ENCODE assay signal across 14 cellular contexts in the genomic region with DNA sequence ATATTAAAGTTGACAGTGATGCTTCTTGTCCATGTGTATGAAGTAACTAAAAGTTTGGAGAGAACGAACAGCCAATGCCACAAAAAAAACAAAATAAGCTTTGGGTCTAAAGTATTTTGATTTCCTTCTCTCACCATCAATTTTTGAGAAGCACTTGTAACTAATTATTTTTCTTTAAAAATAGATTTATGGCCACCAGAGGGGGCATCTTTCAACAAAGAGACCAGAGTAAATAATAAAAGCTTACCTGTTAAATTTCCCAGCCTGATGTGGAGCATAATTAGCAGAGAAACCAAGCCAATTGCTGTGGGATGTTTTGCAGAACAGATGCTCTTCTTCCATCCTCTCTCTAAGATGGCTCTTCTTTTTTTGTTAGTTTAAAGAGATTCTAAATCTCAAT. TPM values are rescaled to one million over a fixed set of nuclear protein-coding genes. Genes with fewer than 3 reads are reported as not detected.
DNase-seq lines count a peak whose midpoint lies in the region; ATAC-seq and TF ChIP-seq lines count a peak whose summit lies in the region.
"Had no signal": no experiment of that assay in that cellular context is flagged by ENCODE, and none has a peak within 500 bp of the region (broad histone marks: within the 10 kb centered on the region; RNA-seq: fewer than 3 reads in every experiment).

No MANE protein-coding gene starts in this region.

- H3K36me3 ChIP-seq in SK-N-SH (replicated peaks in 1 of 2; ENCODE audit: control insufficient read depth in 1 of 2, insufficient read depth in 2 of 2, low read length in 1 of 2) (no peaks in the 10 kb centered on the region), endodermal cell (ENCODE audit: control insufficient read depth, insufficient read depth, low read length) (no peaks in the 10 kb centered on the region), upper lobe of right lung (no peaks in the 10 kb centered on the region)
- H3K36me3 ChIP-seq: thyroid gland had no signal

- no peak overlapping the region for H3K9ac ChIP-seq in SK-N-SH
- H3K9ac ChIP-seq in endodermal cell (ENCODE audit: extremely low read depth, low read length, poor library complexity, severe bottlenecking), result no peak overlapping the region

- no peaks in the 10 kb centered on the region for H4K20me1 ChIP-seq in SK-N-SH (ENCODE audit: insufficient read depth)

- no peaks in the 10 kb centered on the region for H3K9me2 ChIP-seq in SK-N-SH

- no peaks in the 10 kb centered on the region for H3K27me3 Mint-ChIP-seq in endodermal cell (ENCODE audit: insufficient read depth)

- H3F3A ChIP-seq in SK-N-SH (replicated peaks; ENCODE audit: insufficient read depth), result no peaks in the 10 kb centered on the region

- H3K4me3 Mint-ChIP-seq in endodermal cell, result no peak overlapping the region

- H3K9me3 Mint-ChIP-seq in endodermal cell, result no peaks in the 10 kb centered on the region

- WGBS in SK-N-SH (ENCODE audit: low lambda C conversion rate), result 17% methylated on average over 1 of the region's 1 CpG
- 92% methylated on average over 1 of the region's 1 CpG; no CpG with 5 or more reads in 1 of the 2 experiments for WGBS in endodermal cell (ENCODE audit: insufficient coverage in 1 of 2, insufficient read length in 1 of 2), 2 experiments

- H3K4me1 ChIP-seq in SK-N-SH (ENCODE audit: control insufficient read depth in 1 of 2, insufficient read depth in 2 of 2, low read depth in 1 of 2, low read length in 1 of 2) (no peaks in the 10 kb centered on the region), endodermal cell (ENCODE audit: control insufficient read depth, insufficient read depth, low read length) (peaks cover 5% of the 10 kb centered on the region), upper lobe of right lung (no peaks in the 10 kb centered on the region)
- H3K4me1 ChIP-seq: thyroid gland had no signal

- no peak for TF ChIP-seq EP300 in SK-N-SH (IDR thresholded peaks at IDR 0.05; ENCODE audit: borderline replicate concordance in 1 of 2, low read depth in 1 of 2, low read length in 1 of 2)

- no peaks in the 10 kb centered on the region for H3K27me3 ChIP-seq in SK-N-SH (ENCODE audit: insufficient read depth)
- H3K27me3 ChIP-seq in endodermal cell (ENCODE audit: control insufficient read depth, insufficient read depth, low read length, poor library complexity, severe bottlenecking), result no peaks in the 10 kb centered on the region
- H3K27me3 ChIP-seq in upper lobe of right lung, result no peaks in the 10 kb centered on the region
- H3K27me3 ChIP-seq: thyroid gland had no signal

- POLR2A ChIA-PET in SK-N-SH (lab: Yijun Ruan, JAX), result interaction anchor here (0.6 kb wide), 1 partner anchor 1024 kb away, joined by 4 read pairs; no protein-coding TSS in a partner anchor

- H3K4me3 ChIP-seq in SK-N-SH (ENCODE audit: low read depth in 2 of 2, low read length in 1 of 2), result no peak overlapping the region
- no peak overlapping the region for H3K4me3 ChIP-seq in endodermal cell (ENCODE audit: low read length)
- H3K4me3 ChIP-seq in upper lobe of right lung, result no peak overlapping the region
- H3K4me3 ChIP-seq: thyroid gland had no signal

- TF ChIP-seq RAD21 in SK-N-SH (IDR thresholded peaks at IDR 0.05; ENCODE audit: low read length), result peak; percentile 42; the same call in 1 of the 2 replicates

- no peaks in the 10 kb centered on the region for H3K79me2 ChIP-seq in SK-N-SH (ENCODE audit: insufficient read depth)

- ATAC-seq in SK-N-SH treated with all-trans-retinoic acid at 6 μM for 48 hours (no peak), upper lobe of right lung (no peak), HG03565 (IDR thresholded peaks at IDR 0.05; ENCODE audit: unreplicated experiment) (no peak)

- CTCF ChIA-PET in SK-N-SH (lab: Yijun Ruan, JAX), result interaction anchor here (0.7 to 1.6 kb wide), 11 partner anchors 8 to 1633 kb away, joined by 3 to 8 read pairs (median 3); no protein-coding TSS in a partner anchor

- no peaks in the 10 kb centered on the region for H3K9me3 ChIP-seq in SK-N-SH
- no peaks in the 10 kb centered on the region for H3K9me3 ChIP-seq in endodermal cell (ENCODE audit: control insufficient read depth, low read length)
- H3K9me3 ChIP-seq in upper lobe of right lung, result no peaks in the 10 kb centered on the region
- H3K9me3 ChIP-seq: thyroid gland had no signal

- TF ChIP-seq CTCF in SK-N-SH (IDR thresholded peaks at IDR 0.05) (peak; percentile 23; the same call in 1 of the 2 replicates), endodermal cell (conservative IDR thresholded peaks at IDR 0.05) (peak; percentile 49), upper lobe of right lung (IDR thresholded peaks at IDR 0.05) (peak; percentile 16)

- H3K4me1 Mint-ChIP-seq in endodermal cell, result peaks cover 14% of the 10 kb centered on the region

- no peak overlapping the region for H2AFZ ChIP-seq in SK-N-SH (ENCODE audit: low read depth)

- no peak overlapping the region for H3K4me2 ChIP-seq in SK-N-SH

- no peaks in the 10 kb centered on the region for H3K36me3 Mint-ChIP-seq in endodermal cell (ENCODE audit: low read depth)

- H3K27ac Mint-ChIP-seq in endodermal cell, result no peak overlapping the region

- no peak for DNase-seq in SK-N-SH
- peak; percentile 13 for DNase-seq in NCI-H2171 (lab: John Stamatoyannopoulos, UW)
- no peak for DNase-seq in endodermal cell
- DNase-seq in upper lobe of right lung, result no peak
- DNase-seq in putamen (ENCODE audit: low spot score), result no peak
- DNase-seq in activated CD8-positive, alpha-beta memory T cell treated with anti-CD3 and anti-CD28 coated beads, Interleukin-2, amount 50 U/mL, for 48 hours, result no peak
- DNase-seq: activated T-cell treated with anti-CD3 and anti-CD28 coated beads, Interleukin-2, amount 50 U/mL, for 48 hours; NCI-H2029 treated with DMSO at 0.1 percent for 48 hours; Right ventricle myocardium superior; thyroid gland had no signal

- H3K27ac ChIP-seq in SK-N-SH (ENCODE audit: low read depth in 2 of 2, low read length in 1 of 2), result no peak overlapping the region
- H3K27ac ChIP-seq in endodermal cell (ENCODE audit: low read depth, low read length), result no peak overlapping the region
- H3K27ac ChIP-seq in upper lobe of right lung, result no peak overlapping the region
- H3K27ac ChIP-seq: thyroid gland had no signal

- intact Hi-C loops in upper lobe of right lung (cut with DNase I), result no loop called here

TF ChIP-seq in SK-N-SH, 30 proteins besides CTCF, POLR2A, EP300 and RAD21 (continues in another document):
- TF ChIP-seq NFIC (IDR thresholded peaks at IDR 0.05; ENCODE audit: borderline replicate concordance), result no peak
- TF ChIP-seq GABPA (IDR thresholded peaks at IDR 0.05; ENCODE audit: low read depth), result no peak
- no peak for TF ChIP-seq YY1 (IDR thresholded peaks at IDR 0.05; ENCODE audit: low read depth)
- TF ChIP-seq TCF12 (IDR thresholded peaks at IDR 0.05), result no peak
- TF ChIP-seq GATA2 (CRISPR knock-in tag; IDR thresholded peaks at IDR 0.05), result no peak
- TF ChIP-seq MAX (IDR thresholded peaks at IDR 0.05; ENCODE audit: low read depth), result no peak
- TF ChIP-seq MXI1 (IDR thresholded peaks at IDR 0.05; ENCODE audit: low read depth, low read length), result no peak
- TF ChIP-seq, protein P1, sequence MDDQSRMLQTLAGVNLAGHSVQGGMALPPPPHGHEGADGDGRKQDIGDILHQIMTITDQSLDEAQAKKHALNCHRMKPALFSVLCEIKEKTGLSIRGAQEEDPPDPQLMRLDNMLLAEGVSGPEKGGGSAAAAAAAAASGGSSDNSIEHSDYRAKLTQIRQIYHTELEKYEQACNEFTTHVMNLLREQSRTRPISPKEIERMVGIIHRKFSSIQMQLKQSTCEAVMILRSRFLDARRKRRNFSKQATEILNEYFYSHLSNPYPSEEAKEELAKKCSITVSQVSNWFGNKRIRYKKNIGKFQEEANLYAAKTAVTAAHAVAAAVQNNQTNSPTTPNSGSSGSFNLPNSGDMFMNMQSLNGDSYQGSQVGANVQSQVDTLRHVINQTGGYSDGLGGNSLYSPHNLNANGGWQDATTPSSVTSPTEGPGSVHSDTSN (IDR thresholded peaks at IDR 0.05), result no peak
- no peak for TF ChIP-seq TAF1 (IDR thresholded peaks at IDR 0.05; ENCODE audit: borderline replicate concordance, low read depth, low read length)

TF ChIP-seq in SK-N-SH treated with all-trans-retinoic acid at 6 μM for 48 hours, 23 proteins besides CTCF, POLR2A, EP300 and RAD21 (continues in another document):
- TF ChIP-seq TOX (CRISPR knock-in tag; IDR thresholded peaks at IDR 0.05; ENCODE audit: borderline replicate concordance), result no peak
- TF ChIP-seq BACH2 (CRISPR knock-in tag; IDR thresholded peaks at IDR 0.05; ENCODE audit: borderline replicate concordance), result no peak
- TF ChIP-seq ARNTL (CRISPR knock-in tag; IDR thresholded peaks at IDR 0.05; ENCODE audit: borderline replicate concordance, low read depth), result no peak
- TF ChIP-seq POU6F1 (CRISPR knock-in tag; IDR thresholded peaks at IDR 0.05; ENCODE audit: borderline replicate concordance, low read depth), result no peak
- TF ChIP-seq SNAI2 (CRISPR knock-in tag; IDR thresholded peaks at IDR 0.05), result no peak
- no peak for TF ChIP-seq PPARA (CRISPR knock-in tag; IDR thresholded peaks at IDR 0.05; ENCODE audit: borderline replicate concordance)

RNA-seq across cellular contexts. Expression of gene LINC00305, which starts 29.0 kb away (rescaled TPM):
- not detected in 2 replicates for polyA plus RNA-seq in SK-N-SH (2012; rRNA removed)
- polyA plus RNA-seq in SK-N-SH (2012; cell fraction: cytosol; rRNA removed), result not detected in 2 replicates
- polyA plus RNA-seq in SK-N-SH (2012; cell fraction: nucleus; rRNA removed), result not detected in 2 replicates
- not detected for total RNA-seq in endodermal cell
- not detected for polyA plus RNA-seq in endodermal cell (2013, experiment 1 of 2)
- not detected for polyA plus RNA-seq in endodermal cell (2013, experiment 2 of 2)
- total RNA-seq in upper lobe of right lung, result not detected
- total RNA-seq: mesenteric fat pad, Right ventricle myocardium superior, thyroid gland had no signal
- polyA plus RNA-seq: esophagus had no signal
